In the genomic region with DNA sequence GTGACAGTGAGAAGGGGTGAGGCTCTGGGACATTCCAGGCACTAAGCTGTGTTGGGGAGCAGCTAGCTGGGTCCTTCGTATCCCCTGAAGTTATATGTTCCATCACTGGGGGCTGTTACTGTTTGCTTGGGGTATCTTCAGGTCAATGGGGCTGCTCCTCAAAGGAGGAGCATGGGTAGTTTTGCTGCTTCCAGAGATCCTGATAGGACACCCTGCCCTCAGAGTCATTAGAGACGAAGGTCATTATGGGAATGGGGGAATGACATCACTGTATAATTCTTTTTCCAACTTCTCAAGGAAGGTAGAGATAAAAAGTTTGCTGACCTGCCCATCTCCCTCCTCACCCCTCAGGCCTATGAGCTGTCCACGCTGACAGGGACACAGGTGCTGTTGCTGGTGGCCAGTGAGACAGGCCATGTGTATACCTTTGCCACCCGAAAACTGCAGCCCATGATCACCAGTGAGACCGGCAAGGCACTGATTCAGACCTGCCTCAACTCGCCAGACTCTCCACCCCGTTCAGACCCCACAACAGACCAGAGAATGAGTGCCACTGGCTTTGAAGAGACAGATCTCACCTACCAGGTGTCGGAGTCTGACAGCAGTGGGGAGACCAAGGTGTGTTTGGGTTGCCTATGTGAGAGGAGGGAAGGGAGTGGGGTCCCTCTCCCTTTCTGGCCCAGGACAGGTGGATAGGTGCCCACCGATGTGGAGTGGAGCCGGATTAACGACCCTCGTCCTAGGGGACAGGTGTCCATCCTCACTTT, we compare ENCODE assay signal across 1 cellular context.
TF ChIP-seq lines count a peak whose summit lies in the region.

No MANE protein-coding gene starts in this region.

TF ChIP-seq in K562, 482 proteins besides CTCF, POLR2A, EP300 and RAD21 (continues in another document):
- TF ChIP-seq RBBP5 (IDR thresholded peaks at IDR 0.05; ENCODE audit: borderline replicate concordance, insufficient read depth, low read length, poor library complexity, severe bottlenecking) (no peak), SNRNP70 (optimal IDR thresholded peaks at IDR 0.05; ENCODE audit: low read depth, low read length) (no peak), MCM2 (IDR thresholded peaks at IDR 0.05; ENCODE audit: low read depth) (no peak), PHF8 (IDR thresholded peaks at IDR 0.05; ENCODE audit: borderline replicate concordance, low read length) (peak; percentile 13; the same call in 1 of the 2 replicates), THRB (CRISPR knock-in tag; conservative IDR thresholded peaks at IDR 0.05) (no peak), IRF2 (CRISPR knock-in tag; IDR thresholded peaks at IDR 0.05) (0 out of 2 replicates have a peak, but pooled peaks have one; percentile 69), ZNF395 (CRISPR knock-in tag; IDR thresholded peaks at IDR 0.05) (no peak), KAT7 (CRISPR knock-in tag; IDR thresholded peaks at IDR 0.05; ENCODE audit: borderline replicate concordance) (peak; percentile 21; the same call in 1 of the 2 replicates), NBN (IDR thresholded peaks at IDR 0.05; ENCODE audit: low read depth) (no peak), NUFIP1 (IDR thresholded peaks at IDR 0.05; ENCODE audit: partially characterized antibody) (no peak), ZNF318 (IDR thresholded peaks at IDR 0.05; ENCODE audit: borderline replicate concordance in 1 of 2, low read depth in 1 of 2) (no peak), BMI1 (IDR thresholded peaks at IDR 0.05; ENCODE audit: low read length) (no peak), ZNF347 (CRISPR knock-in tag; IDR thresholded peaks at IDR 0.05; ENCODE audit: low read depth) (no peak), RBM15 (IDR thresholded peaks at IDR 0.05; ENCODE audit: insufficient read depth, low read length) (no peak), ZBTB11 (CRISPR knock-in tag; IDR thresholded peaks at IDR 0.05) (no peak), ATF1 (CRISPR knock-in tag; IDR thresholded peaks at IDR 0.05) (no peak), ATF1 (tag; IDR thresholded peaks at IDR 0.05) (no peak), ZNF239 (CRISPR knock-in tag; IDR thresholded peaks at IDR 0.05) (no peak), SMARCE1 (IDR thresholded peaks at IDR 0.05) (no peak), JUN (IDR thresholded peaks at IDR 0.05; ENCODE audit: borderline replicate concordance, low read depth, low read length) (peak; percentile 40; the same call in 1 of the 2 replicates), JUN (CRISPR knock-in tag; IDR thresholded peaks at IDR 0.05; ENCODE audit: borderline replicate concordance) (no peak), ASH1L (IDR thresholded peaks at IDR 0.05; ENCODE audit: borderline replicate concordance, low read depth, partially characterized antibody) (no peak), DPF2 (IDR thresholded peaks at IDR 0.05) (no peak), SREBF2 (CRISPR knock-in tag; IDR thresholded peaks at IDR 0.05) (no peak), ZFP1 (CRISPR knock-in tag; IDR thresholded peaks at IDR 0.05) (no peak), ZNF224 (CRISPR knock-in tag; IDR thresholded peaks at IDR 0.05) (no peak), C11orf30 (IDR thresholded peaks at IDR 0.05; ENCODE audit: low read depth) (no peak), PHB (CRISPR knock-in tag; IDR thresholded peaks at IDR 0.05) (no peak), NCOA2 (IDR thresholded peaks at IDR 0.05; ENCODE audit: partially characterized antibody in 2 of 2) (no peak), FOSL1 (tag; conservative IDR thresholded peaks at IDR 0.05) (no peak), ZFP91 (CRISPR knock-in tag; IDR thresholded peaks at IDR 0.05) (no peak), SAFB (IDR thresholded peaks at IDR 0.05; ENCODE audit: borderline replicate concordance, low read depth, low read length) (no peak), BCOR (IDR thresholded peaks at IDR 0.05) (no peak)
- TF ChIP-seq, protein P1, sequence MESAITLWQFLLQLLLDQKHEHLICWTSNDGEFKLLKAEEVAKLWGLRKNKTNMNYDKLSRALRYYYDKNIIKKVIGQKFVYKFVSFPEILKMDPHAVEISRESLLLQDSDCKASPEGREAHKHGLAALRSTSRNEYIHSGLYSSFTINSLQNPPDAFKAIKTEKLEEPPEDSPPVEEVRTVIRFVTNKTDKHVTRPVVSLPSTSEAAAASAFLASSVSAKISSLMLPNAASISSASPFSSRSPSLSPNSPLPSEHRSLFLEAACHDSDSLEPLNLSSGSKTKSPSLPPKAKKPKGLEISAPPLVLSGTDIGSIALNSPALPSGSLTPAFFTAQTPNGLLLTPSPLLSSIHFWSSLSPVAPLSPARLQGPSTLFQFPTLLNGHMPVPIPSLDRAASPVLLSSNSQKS (CRISPR knock-in tag; IDR thresholded peaks at IDR 0.05), result no peak
- TF ChIP-seq, protein P2, sequence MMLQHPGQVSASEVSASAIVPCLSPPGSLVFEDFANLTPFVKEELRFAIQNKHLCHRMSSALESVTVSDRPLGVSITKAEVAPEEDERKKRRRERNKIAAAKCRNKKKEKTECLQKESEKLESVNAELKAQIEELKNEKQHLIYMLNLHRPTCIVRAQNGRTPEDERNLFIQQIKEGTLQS (IDR thresholded peaks at IDR 0.05), result peak; percentile 49; the same call in 1 of the 2 replicates
- TF ChIP-seq, protein P2 (CRISPR knock-in tag; conservative IDR thresholded peaks at IDR 0.05), result no peak
- TF ChIP-seq, protein P3, sequence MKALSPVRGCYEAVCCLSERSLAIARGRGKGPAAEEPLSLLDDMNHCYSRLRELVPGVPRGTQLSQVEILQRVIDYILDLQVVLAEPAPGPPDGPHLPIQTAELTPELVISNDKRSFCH (CRISPR knock-in tag; IDR thresholded peaks at IDR 0.05), result no peak
- TF ChIP-seq, protein P3 (tag; IDR thresholded peaks at IDR 0.05), result no peak
